1 cellular context compared by ENCODE assay signal in genomic region chr4:32519060-32519459, GRCh38.
TF ChIP-seq lines count a peak whose summit lies in the region.

No MANE protein-coding gene starts in this region.

TF ChIP-seq in HCT116, 20 proteins besides CTCF, POLR2A, EP300 and RAD21 (continued from another document):
- TF ChIP-seq ZBTB33 (IDR thresholded peaks at IDR 0.05; ENCODE audit: extremely low read depth, insufficient replicate concordance, low read length) (no peak), ZFX (IDR thresholded peaks at IDR 0.05) (no peak), EZH2 (IDR thresholded peaks at IDR 0.05) (no peak), SIN3A (IDR thresholded peaks at IDR 0.05; ENCODE audit: low read depth) (no peak), ATF3 (IDR thresholded peaks at IDR 0.05) (no peak), EGR1 (IDR thresholded peaks at IDR 0.05; ENCODE audit: low read depth) (no peak), FOSL1 (IDR thresholded peaks at IDR 0.05; ENCODE audit: low read depth) (no peak), SRF (IDR thresholded peaks at IDR 0.05; ENCODE audit: low read depth) (no peak), ZNF274 (IDR thresholded peaks at IDR 0.05; ENCODE audit: low read depth, low read length) (no peak), CEBPB (IDR thresholded peaks at IDR 0.05; ENCODE audit: low read depth) (no peak)
- TF ChIP-seq, protein P1, sequence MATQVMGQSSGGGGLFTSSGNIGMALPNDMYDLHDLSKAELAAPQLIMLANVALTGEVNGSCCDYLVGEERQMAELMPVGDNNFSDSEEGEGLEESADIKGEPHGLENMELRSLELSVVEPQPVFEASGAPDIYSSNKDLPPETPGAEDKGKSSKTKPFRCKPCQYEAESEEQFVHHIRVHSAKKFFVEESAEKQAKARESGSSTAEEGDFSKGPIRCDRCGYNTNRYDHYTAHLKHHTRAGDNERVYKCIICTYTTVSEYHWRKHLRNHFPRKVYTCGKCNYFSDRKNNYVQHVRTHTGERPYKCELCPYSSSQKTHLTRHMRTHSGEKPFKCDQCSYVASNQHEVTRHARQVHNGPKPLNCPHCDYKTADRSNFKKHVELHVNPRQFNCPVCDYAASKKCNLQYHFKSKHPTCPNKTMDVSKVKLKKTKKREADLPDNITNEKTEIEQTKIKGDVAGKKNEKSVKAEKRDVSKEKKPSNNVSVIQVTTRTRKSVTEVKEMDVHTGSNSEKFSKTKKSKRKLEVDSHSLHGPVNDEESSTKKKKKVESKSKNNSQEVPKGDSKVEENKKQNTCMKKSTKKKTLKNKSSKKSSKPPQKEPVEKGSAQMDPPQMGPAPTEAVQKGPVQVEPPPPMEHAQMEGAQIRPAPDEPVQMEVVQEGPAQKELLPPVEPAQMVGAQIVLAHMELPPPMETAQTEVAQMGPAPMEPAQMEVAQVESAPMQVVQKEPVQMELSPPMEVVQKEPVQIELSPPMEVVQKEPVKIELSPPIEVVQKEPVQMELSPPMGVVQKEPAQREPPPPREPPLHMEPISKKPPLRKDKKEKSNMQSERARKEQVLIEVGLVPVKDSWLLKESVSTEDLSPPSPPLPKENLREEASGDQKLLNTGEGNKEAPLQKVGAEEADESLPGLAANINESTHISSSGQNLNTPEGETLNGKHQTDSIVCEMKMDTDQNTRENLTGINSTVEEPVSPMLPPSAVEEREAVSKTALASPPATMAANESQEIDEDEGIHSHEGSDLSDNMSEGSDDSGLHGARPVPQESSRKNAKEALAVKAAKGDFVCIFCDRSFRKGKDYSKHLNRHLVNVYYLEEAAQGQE (IDR thresholded peaks at IDR 0.05; ENCODE audit: low read depth), result no peak
